ENCODE assay signal across 8 cellular contexts in the genomic region with DNA sequence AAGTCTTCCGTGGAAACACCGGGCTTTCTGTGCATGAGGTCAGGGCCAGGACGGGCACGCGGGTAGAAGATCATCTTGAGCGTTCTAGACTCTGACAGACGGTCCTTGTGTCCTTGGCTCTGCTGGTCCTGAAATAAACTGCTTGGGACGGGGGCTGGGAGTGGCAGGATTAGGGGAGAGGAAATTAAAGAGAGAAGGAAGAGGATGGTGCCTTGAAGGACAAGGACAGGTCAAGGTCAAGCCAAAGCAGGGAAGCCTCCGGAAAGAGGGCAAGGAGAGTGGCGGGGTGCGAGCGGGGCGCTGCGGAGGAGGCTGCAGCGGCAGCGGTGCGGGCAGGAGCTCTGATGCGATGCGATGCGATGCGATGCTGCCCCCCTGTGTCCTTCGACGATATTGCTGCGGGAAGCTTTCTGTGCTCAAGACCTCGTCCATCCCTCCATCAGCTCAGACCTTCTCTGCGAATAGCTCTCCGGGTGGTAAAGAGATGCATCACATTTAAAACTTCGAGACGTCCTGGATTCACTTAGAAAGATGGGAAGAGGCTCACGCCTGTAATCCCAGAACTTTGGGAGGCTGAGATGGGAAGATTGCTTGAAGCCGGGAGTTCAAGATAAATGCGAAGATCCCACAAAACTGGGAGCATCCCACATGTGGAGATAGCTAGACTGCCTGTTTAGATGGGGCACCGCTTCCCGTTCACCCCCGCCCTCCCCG.
DNase-seq lines count a peak whose midpoint lies in the region; ATAC-seq and TF ChIP-seq lines count a peak whose summit lies in the region.

No MANE protein-coding gene starts in this region.

- H3K14ac ChIP-seq in trophoblast cell (ENCODE audit: low read length) = no peak overlapping the region

- H3K4me1 ChIP-seq in HEK293 (ENCODE audit: control insufficient read depth, insufficient read depth, low read length) (no peaks in the 10 kb centered on the region), trophoblast cell (ENCODE audit: control insufficient read depth in 1 of 2, insufficient read depth in 2 of 2, low read length in 2 of 2) (no peaks in the 10 kb centered on the region)

- peak; percentile 13 for DNase-seq in GM06990 (ENCODE audit: extremely low read depth, insufficient read length)
- peak; percentile 53 for DNase-seq in NCI-H2029 treated with DMSO at 0.1 percent for 48 hours (lab: John Stamatoyannopoulos, UW)
- DNase-seq in activated CD8-positive, alpha-beta memory T cell treated with anti-CD3 and anti-CD28 coated beads, Interleukin-2, amount 10 ng/mL, durations not matched to agents 7 days and 5 days = peak; percentile 55
- DNase-seq in foreskin melanocyte = peak; percentile 61
- peak; percentile 34 to 54 for DNase-seq in trophoblast cell
- no peak for DNase-seq in cerebellar nuclear complex (lab: John Stamatoyannopoulos, UW)
- DNase-seq in activated gamma-delta T cell (lab: John Stamatoyannopoulos, UW) = no peak

- no CpG with 5 or more reads among the region's 36 CpGs for WGBS in trophoblast cell (ENCODE audit: extremely low coverage, insufficient coverage, insufficient read length)

- ATAC-seq in activated CD8-positive, alpha-beta memory T cell treated with anti-CD3 and anti-CD28 coated beads, Interleukin-2, amount 10 ng/mL, durations not matched to agents 7 days and 5 days = no peak

- H3K79me2 ChIP-seq in trophoblast cell (ENCODE audit: control insufficient read depth, insufficient read depth, low read length, poor library complexity) = no peaks in the 10 kb centered on the region

- no peaks in the 10 kb centered on the region for H3K4me1 Mint-ChIP-seq in activated CD8-positive, alpha-beta memory T cell treated with anti-CD3 and anti-CD28 coated beads, Interleukin-2, amount 10 ng/mL, durations not matched to agents 7 days and 5 days

- H3K4me3 Mint-ChIP-seq in activated CD8-positive, alpha-beta memory T cell treated with anti-CD3 and anti-CD28 coated beads, Interleukin-2, amount 10 ng/mL, durations not matched to agents 7 days and 5 days = no peak overlapping the region

- no peak overlapping the region for H3K4me3 ChIP-seq in GM06990 (replicated peaks; ENCODE audit: low read depth, low read length)
- H3K4me3 ChIP-seq in HEK293 (ENCODE audit: low read depth, low read length) = no peak overlapping the region
- no peak overlapping the region for H3K4me3 ChIP-seq in trophoblast cell (ENCODE audit: low read depth, low read length)

- no peaks in the 10 kb centered on the region for H3K79me1 ChIP-seq in trophoblast cell (ENCODE audit: low read length)

- H4K12ac ChIP-seq in trophoblast cell (ENCODE audit: low read depth, low read length) = no peak overlapping the region

- no peak overlapping the region for H2BK12ac ChIP-seq in trophoblast cell (ENCODE audit: low read length)

- no peak overlapping the region for H2AK5ac ChIP-seq in trophoblast cell (ENCODE audit: low read length)

- H4K8ac ChIP-seq in trophoblast cell (ENCODE audit: low read depth, low read length) = no peak overlapping the region

- CTCF ChIA-PET in HEK293 (lab: Yijun Ruan, JAX) = interaction anchor here (0.7 to 1.7 kb wide), 15 partner anchors 11 to 1754 kb away, joined by 3 to 20 read pairs (median 4); no protein-coding TSS in a partner anchor
- CTCF ChIA-PET in activated CD8-positive, alpha-beta memory T cell treated with anti-CD3 and anti-CD28 coated beads, Interleukin-2, amount 10 ng/mL, durations not matched to agents 7 days and 5 days (lab: Charles Lee) = interaction anchor here (0.9 to 1.7 kb wide), 4 partner anchors 8 to 1045 kb away, joined by 3 to 7 read pairs (median 4); no protein-coding TSS in a partner anchor

- H2BK120ac ChIP-seq in trophoblast cell (ENCODE audit: insufficient read depth, low read length, poor library complexity) = no peak overlapping the region

- no peak overlapping the region for H3K4ac ChIP-seq in trophoblast cell (ENCODE audit: low read depth, low read length)

- POLR2A ChIA-PET in HEK293 (lab: Yijun Ruan, JAX) = no interaction called here

- no peak overlapping the region for H3K27ac Mint-ChIP-seq in activated CD8-positive, alpha-beta memory T cell treated with anti-CD3 and anti-CD28 coated beads, Interleukin-2, amount 10 ng/mL, durations not matched to agents 7 days and 5 days

- H3K9me3 ChIP-seq in HEK293 (ENCODE audit: control insufficient read depth, insufficient read depth, low read depth, low read length) = no peaks in the 10 kb centered on the region
- H3K9me3 ChIP-seq in trophoblast cell (ENCODE audit: insufficient read depth, low read depth, low read length) = peaks cover 2% of the 10 kb centered on the region

- no peak overlapping the region for H3K9ac ChIP-seq in trophoblast cell (ENCODE audit: low read length)

- TF ChIP-seq CTCF in GM06990 (IDR thresholded peaks at IDR 0.05; ENCODE audit: insufficient read depth, low read length, poor library complexity, severe bottlenecking) = peak; percentile 62
- TF ChIP-seq CTCF in HEK293 (tag by site-specific recombination; IDR thresholded peaks at IDR 0.05) = peak; percentile 65

- no peak overlapping the region for H3K18ac ChIP-seq in trophoblast cell (ENCODE audit: low read length)

- no peak overlapping the region for H3K4me2 ChIP-seq in trophoblast cell (ENCODE audit: low read length)

- H3K27ac ChIP-seq in HEK293 (ENCODE audit: extremely low read depth, low read depth, low read length) (no peak overlapping the region), trophoblast cell (ENCODE audit: low read depth, low read length) (no peak overlapping the region)

- H3K23ac ChIP-seq in trophoblast cell (ENCODE audit: low read length) = no peak overlapping the region

- H2BK5ac ChIP-seq in trophoblast cell (ENCODE audit: low read depth, low read length, poor library complexity) = no peak overlapping the region

- no peaks in the 10 kb centered on the region for H3K36me3 Mint-ChIP-seq in activated CD8-positive, alpha-beta memory T cell treated with anti-CD3 and anti-CD28 coated beads, Interleukin-2, amount 10 ng/mL, durations not matched to agents 7 days and 5 days

- no peaks in the 10 kb centered on the region for H3K27me3 Mint-ChIP-seq in activated CD8-positive, alpha-beta memory T cell treated with anti-CD3 and anti-CD28 coated beads, Interleukin-2, amount 10 ng/mL, durations not matched to agents 7 days and 5 days

- H4K91ac ChIP-seq in trophoblast cell (ENCODE audit: low read depth, low read length) = no peak overlapping the region

- no peaks in the 10 kb centered on the region for H3K36me3 ChIP-seq in GM06990 (ENCODE audit: control insufficient read depth, insufficient read depth, low read length)
- H3K36me3 ChIP-seq in HEK293 (ENCODE audit: control insufficient read depth in 2 of 2, insufficient read depth in 1 of 2, low read length in 2 of 2) = no peaks in the 10 kb centered on the region
- no peaks in the 10 kb centered on the region for H3K36me3 ChIP-seq in trophoblast cell (ENCODE audit: control insufficient read depth in 1 of 2, insufficient read depth in 2 of 2, low read length in 2 of 2)

- H3K27me3 ChIP-seq in GM06990 (replicated peaks; ENCODE audit: control insufficient read depth, insufficient read depth, low read length) = no peaks in the 10 kb centered on the region
- H3K27me3 ChIP-seq in trophoblast cell (ENCODE audit: insufficient read depth, low read length) = no peaks in the 10 kb centered on the region

- H3K9me3 Mint-ChIP-seq in activated CD8-positive, alpha-beta memory T cell treated with anti-CD3 and anti-CD28 coated beads, Interleukin-2, amount 10 ng/mL, durations not matched to agents 7 days and 5 days (ENCODE audit: low read depth) = no peaks in the 10 kb centered on the region

- H2AFZ ChIP-seq in trophoblast cell (ENCODE audit: insufficient read depth, low read length, poor library complexity) = no peak overlapping the region

TF ChIP-seq in HEK293, 187 proteins besides CTCF, POLR2A, EP300 and RAD21:
- peak; percentile 60 for TF ChIP-seq ZNF654 (tag by site-specific recombination; IDR thresholded peaks at IDR 0.05; ENCODE audit: low read depth)
- no peak for TF ChIP-seq ZNF423 (tag by site-specific recombination; IDR thresholded peaks at IDR 0.05)
TF ChIP-seq in HEK293: peak in this region for 1.

Comparison
In these comparisons a context has a peak if more than half of its experiments do, and no peak if none do; other contexts are left out.
1. DNase-seq: peak in GM06990 (single experiment), NCI-H2029 treated with DMSO at 0.1 percent for 48 hours (single experiment), activated CD8-positive, alpha-beta memory T cell treated with anti-CD3 and anti-CD28 coated beads, Interleukin-2, amount 10 ng/mL, durations not matched to agents 7 days and 5 days (single experiment), foreskin melanocyte (single experiment) and trophoblast cell (2 of 2); none in cerebellar nuclear complex (0 of 2) and activated gamma-delta T cell (single experiment).